16 cellular contexts compared by ENCODE assay signal in the genomic region with DNA sequence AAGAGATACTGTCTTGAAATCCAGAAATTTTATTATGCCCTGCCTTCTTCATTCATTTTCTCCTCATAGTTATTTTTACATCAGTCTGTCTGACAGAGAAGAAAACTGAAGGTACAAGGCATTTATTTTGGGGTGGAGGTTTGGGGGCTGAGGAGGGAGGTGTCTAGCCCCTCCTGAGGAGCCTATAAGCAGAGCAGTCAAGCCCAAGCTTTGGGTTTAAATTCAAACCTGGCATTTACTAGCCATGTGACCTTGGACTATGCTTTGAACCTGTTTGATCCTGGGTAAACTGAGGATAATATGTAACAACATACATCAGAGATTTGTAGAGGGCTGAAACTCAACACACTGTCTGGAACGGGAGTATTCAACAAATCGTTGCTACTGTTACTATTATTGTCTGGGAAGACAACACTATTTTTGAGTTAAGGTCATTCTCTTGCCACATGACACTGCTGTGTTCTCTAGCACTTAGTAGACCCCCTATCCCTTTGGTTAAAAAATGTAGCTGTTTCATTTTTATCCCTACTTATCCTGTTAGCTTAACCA.
"Had no signal": no experiment of that assay in that cellular context is flagged by ENCODE, and none has a peak within 500 bp of the region (broad histone marks: within the 10 kb centered on the region; RNA-seq: fewer than 3 reads in every experiment).

No MANE protein-coding gene starts in this region.

- H3K4me3 ChIP-seq: heart left ventricle, ovary, sigmoid colon, tibial artery had no signal

- H3K36me3 ChIP-seq: ovary had no signal

- DNase-seq: activated CD4-positive, alpha-beta T cell treated with anti-CD3 and anti-CD28 coated beads, Interleukin-2, amount 10 ng/mL, durations not matched to agents 24 days and 14 days; activated CD4-positive, CD25-positive, alpha-beta regulatory T cell; activated CD8-positive, alpha-beta memory T cell treated with anti-CD3 and anti-CD28 coated beads, Interleukin-2, amount 50 U/mL, for 4 hours; activated CD8-positive, alpha-beta T cell treated with anti-CD3 and anti-CD28 coated beads, Interleukin-2, amount 10 ng/mL, durations not matched to agents 7 days and 5 days; activated T-cell treated with anti-CD3 and anti-CD28 coated beads, Interleukin-2, amount 50 U/mL, for 72 hours; aorta; cerebellar nuclear complex; effector memory CD4-positive, alpha-beta T cell; foreskin melanocyte; heart left ventricle; left colon; naive thymus-derived CD4-positive, alpha-beta T cell; ovary; sigmoid colon; stimulated activated CD4-positive, alpha-beta T cell treated with anti-CD3 and anti-CD28 coated beads, Interleukin-2, amount 100 ng/mL, for 24 hours; tibial artery had no signal

- H3K27ac ChIP-seq: ovary had no signal

- H3K9me3 ChIP-seq: heart left ventricle, ovary, sigmoid colon, tibial artery had no signal

- ATAC-seq: activated CD8-positive, alpha-beta T cell treated with anti-CD3 and anti-CD28 coated beads, Interleukin-2, amount 10 ng/mL, durations not matched to agents 7 days and 5 days; activated T-cell treated with anti-CD3 and anti-CD28 coated beads, Interleukin-2, amount 50 U/mL, for 72 hours; naive thymus-derived CD4-positive, alpha-beta T cell had no signal

- H3K27me3 ChIP-seq: heart left ventricle, ovary, sigmoid colon, tibial artery had no signal
